9 cellular contexts compared by ENCODE assay signal in the genomic region with DNA sequence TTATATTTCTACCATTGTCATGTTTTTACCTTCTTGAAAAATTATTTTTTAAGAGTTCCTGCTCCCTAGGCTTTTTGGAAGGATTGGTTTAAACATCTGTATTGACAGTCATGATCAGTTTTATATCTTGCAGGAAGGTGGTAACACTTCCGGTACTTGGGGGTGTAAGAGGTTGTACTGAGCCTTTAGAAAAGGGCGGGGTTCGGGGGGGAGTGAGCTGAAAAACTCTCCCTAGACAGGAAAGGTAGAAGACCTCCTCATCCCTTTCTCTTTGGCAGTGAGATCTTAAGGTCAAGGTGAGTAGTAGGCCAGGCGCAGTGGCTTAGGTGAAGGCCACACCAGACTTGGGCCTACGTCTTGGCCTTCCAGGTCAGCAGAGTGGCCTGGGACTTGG. TPM values are rescaled to one million over a fixed set of nuclear protein-coding genes. Genes with fewer than 3 reads are reported as not detected.
DNase-seq lines count a peak whose midpoint lies in the region; ATAC-seq and TF ChIP-seq lines count a peak whose summit lies in the region.
"Had no signal": no experiment of that assay in that cellular context is flagged by ENCODE, and none has a peak within 500 bp of the region (broad histone marks: within the 10 kb centered on the region; RNA-seq: fewer than 3 reads in every experiment).

No MANE protein-coding gene starts in this region.

- H3K79me1 ChIP-seq in mesendoderm (ENCODE audit: low read length), result peaks cover 2% of the 10 kb centered on the region

- H3K18ac ChIP-seq in mesendoderm (ENCODE audit: low read length), result peak overlapping the region; percentile 10

- H3K4me1 Mint-ChIP-seq in activated T-cell treated with anti-CD3 and anti-CD28 coated beads, Interleukin-2, amount 50 U/mL, for 24 hours (ENCODE audit: low read depth), result peaks cover 8% of the 10 kb centered on the region

- ATAC-seq in HG03025 (IDR thresholded peaks at IDR 0.05; ENCODE audit: low FRiP score, unreplicated experiment), result no peak

- H3K36me3 Mint-ChIP-seq in activated T-cell treated with anti-CD3 and anti-CD28 coated beads, Interleukin-2, amount 50 U/mL, for 24 hours (ENCODE audit: low read depth), result no peaks in the 10 kb centered on the region

- TF ChIP-seq CTCF in dorsolateral prefrontal cortex (IDR thresholded peaks at IDR 0.05 in 54 of 56, conservative IDR thresholded peaks at IDR 0.05 in 2 of 56; ENCODE audit: low read depth in 1 of 56, partially characterized antibody in 56 of 56) (no peak), suprapubic skin (IDR thresholded peaks at IDR 0.05) (no peak)

- TF ChIP-seq POLR2A in suprapubic skin (IDR thresholded peaks at IDR 0.05), result no peak

- H3K9me3 ChIP-seq in MG63, result no peaks in the 10 kb centered on the region
- no peaks in the 10 kb centered on the region for H3K9me3 ChIP-seq in suprapubic skin

- H3K4me2 ChIP-seq in mesendoderm (ENCODE audit: low read length), result peak overlapping the region; percentile 53

- intact Hi-C loops in dorsolateral prefrontal cortex (cut with DNase I), result loop anchor here (5.0 to 10.0 kb wide), 5 partner anchors 98 to 568 kb away; a partner anchor contains a TSS

- peak overlapping the region; percentile 41 for H3K4me3 ChIP-seq in MG63
- peak overlapping the region; percentile 40 to 90 (median 75) for H3K4me3 ChIP-seq in dorsolateral prefrontal cortex
- H3K4me3 ChIP-seq in mesendoderm (ENCODE audit: low read length), result no peak overlapping the region
- H3K4me3 ChIP-seq in suprapubic skin, result peak overlapping the region; percentile 56

- H3K56ac ChIP-seq in mesendoderm (ENCODE audit: low read length), result peak overlapping the region; percentile 85

- no peak overlapping the region for H4K5ac ChIP-seq in mesendoderm (ENCODE audit: low read length)

- no CpG with 5 or more reads among the region's 5 CpGs for WGBS in mesendoderm (ENCODE audit: extremely low coverage, insufficient coverage, low lambda C conversion rate)
- WGBS in suprapubic skin, result 82% methylated on average over 5 of the region's 5 CpGs

- H2BK15ac ChIP-seq in mesendoderm (replicated peaks; ENCODE audit: low read depth), result no peak overlapping the region

- no peak overlapping the region for H2AK5ac ChIP-seq in mesendoderm (ENCODE audit: low read length)

- H3K9me3 Mint-ChIP-seq in activated T-cell treated with anti-CD3 and anti-CD28 coated beads, Interleukin-2, amount 50 U/mL, for 24 hours, result no peaks in the 10 kb centered on the region
- H3K9me3 Mint-ChIP-seq: activated naive CD4-positive, alpha-beta T cell treated with anti-CD3 and anti-CD28 coated beads, Interleukin-2, amount 50 U/mL, for 72 hours had no signal

- H3K79me2 ChIP-seq in mesendoderm (ENCODE audit: control insufficient read depth, insufficient read depth, low read length), result no peaks in the 10 kb centered on the region

- H3K23ac ChIP-seq in mesendoderm (ENCODE audit: low read length), result no peak overlapping the region

- H3K9ac ChIP-seq in mesendoderm (ENCODE audit: low read length), result peak overlapping the region; percentile 62

- H2BK5ac ChIP-seq in mesendoderm (ENCODE audit: low read length), result peak overlapping the region; percentile 58

- no peak for TF ChIP-seq EP300 in suprapubic skin (IDR thresholded peaks at IDR 0.05)

- no peaks in the 10 kb centered on the region for H3K27me3 ChIP-seq in MG63
- H3K27me3 ChIP-seq in dorsolateral prefrontal cortex, result no peaks in the 10 kb centered on the region
- no peaks in the 10 kb centered on the region for H3K27me3 ChIP-seq in mesendoderm (ENCODE audit: insufficient read depth, low read length, poor library complexity)
- H3K27me3 ChIP-seq in suprapubic skin, result peaks cover 33% of the 10 kb centered on the region

- H3K27ac Mint-ChIP-seq in activated T-cell treated with anti-CD3 and anti-CD28 coated beads, Interleukin-2, amount 50 U/mL, for 24 hours, result no peak overlapping the region
- H3K27ac Mint-ChIP-seq: activated naive CD4-positive, alpha-beta T cell treated with anti-CD3 and anti-CD28 coated beads, Interleukin-2, amount 50 U/mL, for 72 hours had no signal

- H3K27me3 Mint-ChIP-seq in activated T-cell treated with anti-CD3 and anti-CD28 coated beads, Interleukin-2, amount 50 U/mL, for 24 hours, result peaks cover 60% of the 10 kb centered on the region

- H2BK120ac ChIP-seq in mesendoderm (ENCODE audit: low read depth, low read length), result no peak overlapping the region

- peaks cover 2% of the 10 kb centered on the region for H3K4me1 ChIP-seq in mesendoderm (ENCODE audit: control insufficient read depth, low read depth, low read length)
- peaks cover 17% of the 10 kb centered on the region for H3K4me1 ChIP-seq in suprapubic skin

- DNase-seq in MG63 (no peak), dorsolateral prefrontal cortex (peak in 1 of 10 donors; percentile 15), mesendoderm (no peak), suprapubic skin (ENCODE audit: low spot score in 2 of 2) (no peak), SHP77 treated with DMSO at 0.1 percent for 48 hours (lab: John Stamatoyannopoulos, UW) (no peak)
- DNase-seq in activated T-cell treated with anti-CD3 and anti-CD28 coated beads, Interleukin-2, amount 50 U/mL, for 24 hours, result no peak
- DNase-seq: T-helper 2 cell had no signal

- H4K8ac ChIP-seq in mesendoderm (ENCODE audit: low read depth, low read length), result no peak overlapping the region

- no peak overlapping the region for H3K4me3 Mint-ChIP-seq in activated T-cell treated with anti-CD3 and anti-CD28 coated beads, Interleukin-2, amount 50 U/mL, for 24 hours

- H3K27ac ChIP-seq in dorsolateral prefrontal cortex (peak overlapping the region; percentile 18 to 93 (median 77)), mesendoderm (ENCODE audit: low read depth, low read length) (peak overlapping the region; percentile 58), suprapubic skin (no peak overlapping the region)

- no peaks in the 10 kb centered on the region for H3K36me3 ChIP-seq in MG63
- no peaks in the 10 kb centered on the region for H3K36me3 ChIP-seq in mesendoderm (ENCODE audit: control insufficient read depth, insufficient read depth, low read length)
- H3K36me3 ChIP-seq in suprapubic skin, result no peaks in the 10 kb centered on the region

- H3K4ac ChIP-seq in mesendoderm (ENCODE audit: low read depth, low read length), result no peak overlapping the region

RNA-seq across cellular contexts. Expression of a gene that starts 0.4 kb away (rescaled TPM):
- total RNA-seq in MG63 (2014; rRNA removed; shearing (Covaris generic); ENCODE audit: low replicate concordance), result 1.7 and 3.1 TPM in 2 replicates
- total RNA-seq in dorsolateral prefrontal cortex, result 100 to 1,000 TPM in 18 of 120 experiments, 10 to 100 TPM in 102; 63.1 to 120 (median 86.9) TPM
- polyA plus RNA-seq in mesendoderm (2013, experiment 1 of 2), result 4.2 TPM
- 4.6 TPM for polyA plus RNA-seq in mesendoderm (2013, experiment 2 of 2)
- 1 to 10 TPM in 3 of 4 donors, under 1 TPM in 1; 0.49 to 8.6 (median 2.5) TPM for total RNA-seq in suprapubic skin
- total RNA-seq: activated naive CD4-positive, alpha-beta T cell treated with anti-CD3 and anti-CD28 coated beads, Interleukin-2, amount 50 U/mL, for 72 hours had no signal

Comparison
In these comparisons a context has a peak if more than half of its experiments do, and no peak if none do; other contexts are left out.
1. RNA of a gene that starts 0.4 kb away (total RNA-seq): 63.1 to 120 TPM in dorsolateral prefrontal cortex; 0.49 to 8.6 TPM in suprapubic skin and 1.7 to 3.1 TPM in MG63; every median in the first group is over 4 times any median in the second.